24 cellular contexts compared by ENCODE assay signal in genomic region chr22:20645954-20646353, GRCh38.
"Had no signal": no experiment of that assay in that cellular context is flagged by ENCODE, and none has a peak within 500 bp of the region (broad histone marks: within the 10 kb centered on the region; RNA-seq: fewer than 3 reads in every experiment).

No MANE protein-coding gene starts in this region.

- FAIRE-seq: colon, keratinocyte had no signal

- H3K36me3 Mint-ChIP-seq: naive thymus-derived CD4-positive, alpha-beta T cell; stimulated activated effector memory CD8-positive, alpha-beta T cell treated with anti-CD3 and anti-CD28 coated beads, Interleukin-12 subunit alpha, Interleukin-12 subunit beta, amount 100 ng/mL, for 72 hours had no signal

- H3K9me3 Mint-ChIP-seq: stimulated activated effector memory CD8-positive, alpha-beta T cell treated with anti-CD3 and anti-CD28 coated beads, Interleukin-12 subunit alpha, Interleukin-12 subunit beta, amount 100 ng/mL, for 72 hours had no signal

- DNase-seq: effector CD4-positive, alpha-beta T cell; foreskin fibroblast; gastrocnemius medialis; left lung; mesenchymal stem cell; midbrain; naive thymus-derived CD4-positive, alpha-beta T cell; occipital lobe; sigmoid colon; stimulated activated CD4-positive, alpha-beta T cell treated with anti-CD3 and anti-CD28 coated beads, Interleukin-2, amount 100 ng/mL, for 24 hours; stimulated activated CD4-positive, alpha-beta T cell treated with anti-CD3 and anti-CD28 coated beads, Interleukin-4, amount 100 ng/mL, for 24 hours; stimulated activated naive CD4-positive, alpha-beta T cell treated with Interleukin-2 at 50 U/mL for 16 hours; stomach; thyroid gland; trophoblast cell had no signal

- H3K27ac ChIP-seq: dorsolateral prefrontal cortex, epithelial cell of prostate, gastrocnemius medialis, left lung, parathyroid adenoma, prostate gland, right atrium auricular region, sigmoid colon, stomach, thyroid gland had no signal

- H3K27me3 ChIP-seq: dorsolateral prefrontal cortex, gastrocnemius medialis, left lung, right atrium auricular region, sigmoid colon, stomach, thyroid gland had no signal

- H3K27ac Mint-ChIP-seq: naive thymus-derived CD4-positive, alpha-beta T cell; stimulated activated effector memory CD8-positive, alpha-beta T cell treated with anti-CD3 and anti-CD28 coated beads, Interleukin-12 subunit alpha, Interleukin-12 subunit beta, amount 100 ng/mL, for 72 hours had no signal

- H3K4me1 Mint-ChIP-seq: naive thymus-derived CD4-positive, alpha-beta T cell; stimulated activated effector memory CD8-positive, alpha-beta T cell treated with anti-CD3 and anti-CD28 coated beads, Interleukin-12 subunit alpha, Interleukin-12 subunit beta, amount 100 ng/mL, for 72 hours had no signal

- H3K4me3 Mint-ChIP-seq: naive thymus-derived CD4-positive, alpha-beta T cell; stimulated activated effector memory CD8-positive, alpha-beta T cell treated with anti-CD3 and anti-CD28 coated beads, Interleukin-12 subunit alpha, Interleukin-12 subunit beta, amount 100 ng/mL, for 72 hours had no signal

- ATAC-seq: esophagus mucosa; gastrocnemius medialis; left lung; naive thymus-derived CD4-positive, alpha-beta T cell; stimulated activated effector memory CD8-positive, alpha-beta T cell treated with anti-CD3 and anti-CD28 coated beads, Interleukin-12 subunit alpha, Interleukin-12 subunit beta, amount 100 ng/mL, for 72 hours had no signal

- H3K36me3 ChIP-seq: gastrocnemius medialis, left lung, prostate gland, right atrium auricular region, sigmoid colon, stomach, thyroid gland had no signal

- H3K4me3 ChIP-seq: dorsolateral prefrontal cortex, gastrocnemius medialis, left lung, prostate gland, right atrium auricular region, sigmoid colon, stomach, thyroid gland had no signal

- H3K9me3 ChIP-seq: gastrocnemius medialis, left lung, prostate gland, right atrium auricular region, sigmoid colon, stomach, thyroid gland had no signal

- H3K4me1 ChIP-seq: gastrocnemius medialis, left lung, parathyroid adenoma, prostate gland, right atrium auricular region, sigmoid colon, thyroid gland had no signal
